Comparison of ENCODE assay signal across 9 cellular contexts in genomic region chr12:70748809-70749208, GRCh38.
"Had no signal": no experiment of that assay in that cellular context is flagged by ENCODE, and none has a peak within 500 bp of the region (broad histone marks: within the 10 kb centered on the region; RNA-seq: fewer than 3 reads in every experiment).

No MANE protein-coding gene starts in this region.

- DNase-seq: GM23248, GOT3, H7, HFFc6, IMR-90, KBM-7 had no signal

- FAIRE-seq: HTR-8/SVneo had no signal

- H3K36me3 ChIP-seq: HAP-1 had no signal

- H3K9me3 ChIP-seq: HAP-1 had no signal

- ATAC-seq: HCT116 had no signal

- H3K27ac Mint-ChIP-seq: HFFc6 had no signal

- H3K27ac ChIP-seq: GM23248 had no signal

- H3K9me3 Mint-ChIP-seq: HFFc6 had no signal

- H3K4me1 ChIP-seq: HAP-1 had no signal

- H3K4me3 ChIP-seq: GM23248, HAP-1 had no signal

- H3K4me3 Mint-ChIP-seq: HFFc6 had no signal
